26 cellular contexts compared by ENCODE assay signal in the genomic region with DNA sequence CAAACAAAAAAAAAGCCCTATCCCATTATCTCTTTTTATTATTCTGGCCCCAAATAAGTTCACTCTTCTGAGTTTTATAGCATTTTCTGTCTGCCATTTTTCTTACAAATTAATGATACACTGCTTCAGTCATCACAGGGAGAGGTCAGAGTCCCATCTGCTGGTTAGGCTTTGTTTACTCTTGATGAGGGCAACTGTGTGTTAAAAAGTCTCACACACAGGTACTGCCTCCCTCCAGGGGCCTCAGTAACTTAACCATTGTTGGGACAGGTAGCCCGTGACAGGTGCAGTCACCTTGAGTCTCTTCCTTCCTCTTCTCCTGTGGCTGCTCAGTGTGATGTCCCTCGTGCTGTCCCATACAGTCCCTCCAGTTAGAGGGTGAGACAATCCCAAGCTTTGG.
"Had no signal": no experiment of that assay in that cellular context is flagged by ENCODE, and none has a peak within 500 bp of the region (broad histone marks: within the 10 kb centered on the region; RNA-seq: fewer than 3 reads in every experiment).

No MANE protein-coding gene starts in this region.

- DNase-seq: naive B cell; naive thymus-derived CD8-positive, alpha-beta T cell; nephron progenitor cell; nucleus accumbens; pancreas; psoas muscle; right cardiac atrium; spleen; stimulated activated CD4-positive, alpha-beta T cell treated with anti-CD3 and anti-CD28 coated beads, Interleukin-12 subunit alpha, Interleukin-12 subunit beta, amount 100 ng/mL, for 4 hours; stimulated activated CD4-positive, alpha-beta T cell treated with anti-CD3 and anti-CD28 coated beads, Interleukin-1b, Interleukin-23, amount 100 ng/mL, for 48 hours; stimulated activated CD4-positive, alpha-beta T cell treated with anti-CD3 and anti-CD28 coated beads, Interleukin-4, amount 100 ng/mL, for 1 hour; stimulated activated naive B cell treated with anti-CD40 and anti-IgM and Interleukin-4, amounts not matched to agents 10 μg/mL and 1 μg/mL and 100 μg/mL, for 72 hours; stimulated activated naive CD4-positive, alpha-beta T cell treated with Interleukin-2 at 50 U/mL for 16 hours; stomach; thyroid gland; trophoblast cell; upper lobe of left lung; uterus had no signal

- H3K4me3 ChIP-seq: pancreas, psoas muscle, skin epidermis, smooth muscle cell, spleen, stomach, thoracic aorta, thyroid gland, tibial nerve, upper lobe of left lung, uterus had no signal

- H3K4me2 ChIP-seq: smooth muscle cell had no signal

- H3K27ac ChIP-seq: neutrophil, pancreas, psoas muscle, skin epidermis, spleen, stomach, thoracic aorta, thyroid gland, tibial nerve, upper lobe of left lung, uterus had no signal

- H3K4me1 ChIP-seq: pancreas, psoas muscle, spleen, stomach, thyroid gland, upper lobe of left lung, uterus had no signal

- ATAC-seq: naive thymus-derived CD8-positive, alpha-beta T cell; natural killer cell treated with Interleukin-12 subunit alpha and Interleukin-12 subunit beta and Interleukin-15 and Interleukin-18, amount 100 ng/mL, for 72 hours; pancreas; psoas muscle; right cardiac atrium; sciatic nerve; stimulated activated effector memory CD8-positive, alpha-beta T cell treated with anti-CD3 and anti-CD28 coated beads, Interleukin-12 subunit alpha, Interleukin-12 subunit beta, amount 100 ng/mL, for 72 hours; stimulated activated naive B cell treated with anti-CD40 and anti-IgM and Interleukin-4, amounts not matched to agents 10 μg/mL and 1 μg/mL and 100 μg/mL, for 72 hours had no signal

- H3K9me3 ChIP-seq: neutrophil, pancreas, psoas muscle, stomach, thoracic aorta, thyroid gland, tibial nerve, upper lobe of left lung, uterus had no signal

- FAIRE-seq: pancreas had no signal

- H3K27me3 ChIP-seq: neutrophil, pancreas, spleen, stomach, thyroid gland, tibial nerve, upper lobe of left lung, uterus had no signal

- H3K36me3 ChIP-seq: neutrophil, pancreas, spleen, stomach, thoracic aorta, thyroid gland, tibial nerve, upper lobe of left lung, uterus had no signal
